Comparison of ENCODE assay signal across 34 cellular contexts in the genomic region with DNA sequence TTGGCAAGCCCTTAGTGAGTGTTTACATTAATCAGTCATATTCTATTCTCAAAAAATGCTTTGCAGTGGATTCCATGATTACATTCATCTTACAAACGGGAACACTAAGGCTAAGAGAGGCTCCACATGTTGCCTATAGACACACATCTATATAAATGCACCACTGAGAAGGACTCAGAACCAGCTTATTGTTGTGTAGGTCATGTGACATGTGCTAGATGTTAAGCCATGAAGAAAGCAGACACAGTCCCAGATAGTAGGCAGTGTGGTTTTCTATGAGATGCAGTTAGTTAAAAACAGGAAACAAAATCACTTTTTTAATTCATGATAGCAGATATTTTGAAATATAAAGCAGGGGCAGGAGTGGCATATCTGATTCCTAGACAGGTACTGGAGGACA. TPM values are rescaled to one million over a fixed set of nuclear protein-coding genes. Genes with fewer than 3 reads are reported as not detected.
"Had no signal": no experiment of that assay in that cellular context is flagged by ENCODE, and none has a peak within 500 bp of the region (broad histone marks: within the 10 kb centered on the region; RNA-seq: fewer than 3 reads in every experiment).

No MANE protein-coding gene starts in this region.

- H3K9me3 Mint-ChIP-seq: activated CD4-positive, alpha-beta memory T cell treated with anti-CD3 and anti-CD28 coated beads for 36 hours; activated CD4-positive, alpha-beta T cell treated with anti-CD3 and anti-CD28 coated beads, Interleukin-2, amount 10 ng/mL, durations not matched to agents 24 days and 14 days; activated naive CD4-positive, alpha-beta T cell treated with anti-CD3 and anti-CD28 coated beads, Interleukin-2, amount 10 ng/mL, durations not matched to agents 7 days and 5 days; activated naive CD8-positive, alpha-beta T cell treated with anti-CD3 and anti-CD28 coated beads, Interleukin-2, amount 10 ng/mL, durations not matched to agents 7 days and 5 days had no signal

- H3K27ac ChIP-seq: ascending aorta, breast epithelium, cardiac muscle cell, colonic mucosa, foreskin keratinocyte, gastrocnemius medialis, heart left ventricle had no signal

- H3K36me3 Mint-ChIP-seq: activated CD4-positive, alpha-beta memory T cell treated with anti-CD3 and anti-CD28 coated beads for 36 hours; activated CD8-positive, alpha-beta memory T cell treated with anti-CD3 and anti-CD28 coated beads, Interleukin-2, amount 10 ng/mL, durations not matched to agents 7 days and 5 days; activated naive CD4-positive, alpha-beta T cell treated with anti-CD3 and anti-CD28 coated beads, Interleukin-2, amount 10 ng/mL, durations not matched to agents 7 days and 5 days; activated naive CD4-positive, alpha-beta T cell treated with anti-CD3 and anti-CD28 coated beads, Interleukin-2, amount 50 U/mL, for 72 hours; activated naive CD8-positive, alpha-beta T cell treated with anti-CD3 and anti-CD28 coated beads, Interleukin-2, amount 10 ng/mL, durations not matched to agents 7 days and 5 days; brain had no signal

- H3K4me1 Mint-ChIP-seq: activated CD8-positive, alpha-beta memory T cell treated with anti-CD3 and anti-CD28 coated beads, Interleukin-2, amount 10 ng/mL, durations not matched to agents 7 days and 5 days; activated naive CD4-positive, alpha-beta T cell treated with anti-CD3 and anti-CD28 coated beads, Interleukin-2, amount 10 ng/mL, durations not matched to agents 7 days and 5 days; activated naive CD8-positive, alpha-beta T cell treated with anti-CD3 and anti-CD28 coated beads, Interleukin-2, amount 10 ng/mL, durations not matched to agents 7 days and 5 days; brain; endodermal cell had no signal

- ATAC-seq: activated CD4-positive, alpha-beta T cell treated with anti-CD3 and anti-CD28 coated beads for 36 hours; activated CD8-positive, alpha-beta memory T cell treated with anti-CD3 and anti-CD28 coated beads, Interleukin-2, amount 10 ng/mL, durations not matched to agents 7 days and 5 days; activated CD8-positive, alpha-beta T cell treated with anti-CD3 and anti-CD28 coated beads, Interleukin-2, amount 10 ng/mL, durations not matched to agents 7 days and 5 days; activated naive CD4-positive, alpha-beta T cell treated with anti-CD3 and anti-CD28 coated beads, Interleukin-2, amount 50 U/mL, for 72 hours; esophagus mucosa; foreskin keratinocyte; gastrocnemius medialis; heart left ventricle had no signal

- H3K27me3 ChIP-seq: ascending aorta, breast epithelium, cardiac muscle cell, colonic mucosa, foreskin keratinocyte, gastrocnemius medialis had no signal

- H3K4me1 ChIP-seq: ascending aorta, breast epithelium, colonic mucosa, foreskin keratinocyte, gastrocnemius medialis, heart left ventricle had no signal

- H3K36me3 ChIP-seq: ascending aorta, breast epithelium, cardiac muscle cell, colonic mucosa, gastrocnemius medialis, heart left ventricle had no signal

- H3K4me3 Mint-ChIP-seq: activated CD4-positive, alpha-beta memory T cell treated with anti-CD3 and anti-CD28 coated beads for 36 hours; activated CD4-positive, alpha-beta T cell treated with anti-CD3 and anti-CD28 coated beads for 36 hours; activated CD4-positive, alpha-beta T cell treated with anti-CD3 and anti-CD28 coated beads, Interleukin-2, amount 10 ng/mL, durations not matched to agents 24 days and 14 days; activated CD8-positive, alpha-beta memory T cell treated with anti-CD3 and anti-CD28 coated beads, Interleukin-2, amount 10 ng/mL, durations not matched to agents 7 days and 5 days; activated CD8-positive, alpha-beta T cell treated with anti-CD3 and anti-CD28 coated beads, Interleukin-2, amount 10 ng/mL, durations not matched to agents 7 days and 5 days; activated naive CD4-positive, alpha-beta T cell treated with anti-CD3 and anti-CD28 coated beads, Interleukin-2, amount 10 ng/mL, durations not matched to agents 7 days and 5 days; activated naive CD8-positive, alpha-beta T cell treated with anti-CD3 and anti-CD28 coated beads, Interleukin-2, amount 10 ng/mL, durations not matched to agents 7 days and 5 days; activated T-helper 1 cell treated with anti-CD3 and anti-CD28 coated beads, Interleukin-12 subunit alpha, Interleukin-12 subunit beta, Interleukin-2, Interleukin-4 antibody, amounts not matched to agents 30 ng/mL and 10 ng/mL and 1 ng/mL, durations not matched to agents 14 hours and 24 hours and 36 hours; brain; endodermal cell had no signal

- H3K9me3 ChIP-seq: breast epithelium, colonic mucosa had no signal

- H3K4me3 ChIP-seq: ascending aorta, breast epithelium, cardiac muscle cell, colonic mucosa, dorsolateral prefrontal cortex, gastrocnemius medialis, heart left ventricle had no signal

- DNase-seq: activated CD4-positive, alpha-beta memory T cell treated with anti-CD3 and anti-CD28 coated beads for 36 hours; activated CD4-positive, alpha-beta T cell treated with anti-CD3 and anti-CD28 coated beads for 36 hours; activated CD4-positive, alpha-beta T cell treated with anti-CD3 and anti-CD28 coated beads, Interleukin-2, amount 10 ng/mL, durations not matched to agents 24 days and 14 days; activated CD4-positive, CD25-positive, alpha-beta regulatory T cell; activated CD4-positive, CD25-positive, alpha-beta regulatory T cell treated with anti-CD3 and anti-CD28 coated beads, Interleukin-2, amount 50 U/mL, for 72 hours; activated CD8-positive, alpha-beta memory T cell treated with anti-CD3 and anti-CD28 coated beads, Interleukin-2, amount 10 ng/mL, durations not matched to agents 7 days and 5 days; activated CD8-positive, alpha-beta memory T cell treated with anti-CD3 and anti-CD28 coated beads, Interleukin-2, amount 50 U/mL, for 4 hours; activated CD8-positive, alpha-beta T cell treated with anti-CD3 and anti-CD28 coated beads, Interleukin-2, amount 10 ng/mL, durations not matched to agents 7 days and 5 days; activated effector memory CD4-positive, alpha-beta T cell treated with anti-CD3 and anti-CD28 coated beads, Interleukin-2, amount 50 U/mL, for 16 hours; activated naive CD4-positive, alpha-beta T cell treated with anti-CD3 and anti-CD28 coated beads, Interleukin-2, amount 10 ng/mL, durations not matched to agents 7 days and 5 days; activated naive CD8-positive, alpha-beta T cell treated with anti-CD3 and anti-CD28 coated beads, Interleukin-2, amount 10 ng/mL, durations not matched to agents 7 days and 5 days; activated T-cell treated with anti-CD3 and anti-CD28 coated beads, Interleukin-2, amount 50 U/mL, for 1 hour; activated T-cell treated with anti-CD3 and anti-CD28 coated beads, Interleukin-2, amount 50 U/mL, for 48 hours; central memory CD4-positive, alpha-beta T cell; cerebellar nuclear complex; colonic mucosa; dorsolateral prefrontal cortex; effector memory CD4-positive, alpha-beta T cell; endodermal cell; foreskin keratinocyte; gastrocnemius medialis; glutamatergic neuron; heart left ventricle had no signal

- H3K27ac Mint-ChIP-seq: activated CD4-positive, alpha-beta memory T cell treated with anti-CD3 and anti-CD28 coated beads for 36 hours; activated CD4-positive, alpha-beta T cell treated with anti-CD3 and anti-CD28 coated beads for 36 hours; activated CD4-positive, alpha-beta T cell treated with anti-CD3 and anti-CD28 coated beads, Interleukin-2, amount 10 ng/mL, durations not matched to agents 24 days and 14 days; activated CD8-positive, alpha-beta memory T cell treated with anti-CD3 and anti-CD28 coated beads, Interleukin-2, amount 10 ng/mL, durations not matched to agents 7 days and 5 days; activated CD8-positive, alpha-beta T cell treated with anti-CD3 and anti-CD28 coated beads, Interleukin-2, amount 10 ng/mL, durations not matched to agents 7 days and 5 days; activated naive CD4-positive, alpha-beta T cell treated with anti-CD3 and anti-CD28 coated beads, Interleukin-2, amount 10 ng/mL, durations not matched to agents 7 days and 5 days; activated naive CD8-positive, alpha-beta T cell treated with anti-CD3 and anti-CD28 coated beads, Interleukin-2, amount 10 ng/mL, durations not matched to agents 7 days and 5 days; activated T-helper 1 cell treated with anti-CD3 and anti-CD28 coated beads, Interleukin-12 subunit alpha, Interleukin-12 subunit beta, Interleukin-2, Interleukin-4 antibody, amounts not matched to agents 30 ng/mL and 10 ng/mL and 1 ng/mL, durations not matched to agents 14 hours and 24 hours and 36 hours; activated T-helper 2 cell treated with anti-CD3 and anti-CD28 coated beads, Interferon-gamma antibody, Interleukin-2, Interleukin-4, amounts not matched to agents 10 μg/mL and 5 μg/mL and 100 μg/mL, durations not matched to agents 14 hours and 24 hours and 36 hours; brain; endodermal cell had no signal

RNA-seq across cellular contexts. Expression of a gene that starts 10.8 kb away (rescaled TPM):
- total RNA-seq: activated CD4-positive, alpha-beta memory T cell treated with anti-CD3 and anti-CD28 coated beads for 36 hours; activated CD4-positive, alpha-beta T cell treated with anti-CD3 and anti-CD28 coated beads for 36 hours; activated CD8-positive, alpha-beta memory T cell treated with anti-CD3 and anti-CD28 coated beads for 36 hours; activated CD8-positive, alpha-beta memory T cell treated with anti-CD3 and anti-CD28 coated beads, Interleukin-2, amount 10 ng/mL, durations not matched to agents 7 days and 5 days; activated naive CD4-positive, alpha-beta T cell treated with anti-CD3 and anti-CD28 coated beads, Interleukin-2, amount 50 U/mL, for 72 hours; activated naive CD8-positive, alpha-beta T cell treated with anti-CD3 and anti-CD28 coated beads, Interleukin-2, amount 10 ng/mL, durations not matched to agents 7 days and 5 days; cardiac muscle cell; epithelial cell of proximal tubule; foreskin keratinocyte had no signal
- polyA plus RNA-seq: cardiac muscle cell, foreskin keratinocyte had no signal

RNA-seq across cellular contexts. Expression of a gene that starts 19.1 kb away (rescaled TPM):
- total RNA-seq: ascending aorta; cardiac muscle cell; endodermal cell; epithelial cell of proximal tubule; esophagus mucosa; foreskin keratinocyte; gastrocnemius medialis; T-helper 1 cell treated with Interleukin-12 subunit alpha and Interleukin-12 subunit beta and Interleukin-4 antibody, amounts not matched to agents 30 ng/mL and 1 ng/mL, for 36 hours had no signal
- polyA plus RNA-seq: cardiac muscle cell, foreskin keratinocyte had no signal

RNA-seq across cellular contexts. Expression of a gene that starts 42.4 kb away (rescaled TPM):
- total RNA-seq: activated CD4-positive, alpha-beta memory T cell treated with anti-CD3 and anti-CD28 coated beads for 36 hours; activated CD4-positive, alpha-beta T cell treated with anti-CD3 and anti-CD28 coated beads for 36 hours; activated CD4-positive, alpha-beta T cell treated with anti-CD3 and anti-CD28 coated beads, Interleukin-2, amount 10 ng/mL, durations not matched to agents 24 days and 14 days; activated CD8-positive, alpha-beta memory T cell treated with anti-CD3 and anti-CD28 coated beads for 36 hours; activated CD8-positive, alpha-beta memory T cell treated with anti-CD3 and anti-CD28 coated beads, Interleukin-2, amount 10 ng/mL, durations not matched to agents 7 days and 5 days; activated CD8-positive, alpha-beta T cell treated with anti-CD3 and anti-CD28 coated beads, Interleukin-2, amount 10 ng/mL, durations not matched to agents 7 days and 5 days; activated naive CD4-positive, alpha-beta T cell treated with anti-CD3 and anti-CD28 coated beads, Interleukin-2, amount 50 U/mL, for 72 hours; activated naive CD8-positive, alpha-beta T cell treated with anti-CD3 and anti-CD28 coated beads, Interleukin-2, amount 10 ng/mL, durations not matched to agents 7 days and 5 days; activated T-helper 1 cell treated with anti-CD3 and anti-CD28 coated beads, Interleukin-12 subunit alpha, Interleukin-12 subunit beta, Interleukin-2, Interleukin-4 antibody, amounts not matched to agents 30 ng/mL and 10 ng/mL and 1 ng/mL, durations not matched to agents 14 hours and 24 hours and 36 hours; activated T-helper 2 cell treated with anti-CD3 and anti-CD28 coated beads, Interferon-gamma antibody, Interleukin-2, Interleukin-4, amounts not matched to agents 10 μg/mL and 5 μg/mL and 100 μg/mL, durations not matched to agents 14 hours and 24 hours and 36 hours; ascending aorta; breast epithelium; cardiac muscle cell; colonic mucosa; dorsolateral prefrontal cortex; endodermal cell; epithelial cell of proximal tubule; esophagus mucosa; foreskin keratinocyte; gastrocnemius medialis; heart left ventricle; T-helper 1 cell treated with Interleukin-12 subunit alpha and Interleukin-12 subunit beta and Interleukin-4 antibody, amounts not matched to agents 30 ng/mL and 1 ng/mL, for 36 hours had no signal
- polyA plus RNA-seq: cardiac muscle cell, foreskin keratinocyte, heart left ventricle had no signal
